In the genomic region with DNA sequence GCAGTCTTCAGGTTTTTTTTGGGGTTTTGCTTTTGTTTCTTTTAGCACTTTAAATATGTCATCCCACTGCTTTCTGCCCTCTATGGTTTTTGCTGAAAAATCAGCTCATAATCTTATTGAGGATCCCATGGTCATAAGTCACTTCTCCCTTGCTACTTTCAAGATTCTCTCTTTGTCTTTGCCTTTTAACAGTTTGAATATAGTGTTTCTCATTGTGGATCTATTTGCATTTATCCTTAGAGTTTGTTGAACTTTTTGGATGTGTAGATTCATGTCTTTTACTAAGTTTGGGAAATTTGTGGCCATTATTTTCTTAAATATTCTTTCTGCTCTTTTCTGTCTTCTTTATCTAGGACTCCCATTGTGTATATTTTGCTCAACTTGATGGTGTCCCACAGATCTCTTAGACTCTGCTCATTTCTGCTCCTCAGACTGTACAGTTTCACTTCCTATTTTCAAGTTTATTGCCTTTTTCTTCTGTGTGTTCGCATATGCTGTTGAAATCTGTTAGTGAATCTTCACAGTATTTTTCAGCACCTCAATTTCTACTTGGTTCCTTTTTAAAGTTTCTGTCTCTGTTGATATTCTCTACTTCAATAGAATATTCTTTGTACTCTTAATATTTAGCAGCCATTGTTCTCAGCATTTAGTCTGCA, we compare ENCODE assay signal across 9 cellular contexts.
DNase-seq lines count a peak whose midpoint lies in the region; ATAC-seq lines count a peak whose summit lies in the region.
"Had no signal": no experiment of that assay in that cellular context is flagged by ENCODE, and none has a peak within 500 bp of the region (broad histone marks: within the 10 kb centered on the region; RNA-seq: fewer than 3 reads in every experiment).

No MANE protein-coding gene starts in this region.

- peaks cover 9 to 70% (median 22%) of the 10 kb centered on the region in 10 experiments for H3K4me1 ChIP-seq in BLaER1 treated with 17β-estradiol and CSF1 and Interleukin-3, amounts not matched to agents 10 nM and 100 nM
- H3K4me1 ChIP-seq: breast epithelium had no signal

- peaks cover 27 to 75% (median 51%) of the 10 kb centered on the region in 11 experiments for H3K36me3 ChIP-seq in BLaER1 treated with 17β-estradiol and CSF1 and Interleukin-3, amounts not matched to agents 10 nM and 100 nM
- H3K36me3 ChIP-seq: breast epithelium had no signal

- peak overlapping the region in 7 of 11 experiments; percentile 14 to 53 (median 41); a peak in 11 of 22 replicates for H3K9ac ChIP-seq in BLaER1 treated with 17β-estradiol and CSF1 and Interleukin-3, amounts not matched to agents 10 nM and 100 nM

- H3K4me3 ChIP-seq in BLaER1 treated with 17β-estradiol and CSF1 and Interleukin-3, amounts not matched to agents 10 nM and 100 nM: peak overlapping the region in 1 of 10 experiments; percentile 1; a peak in 2 of 20 replicates
- H3K4me3 ChIP-seq: breast epithelium had no signal

- peak overlapping the region in 10 of 11 experiments; percentile 18 to 77 (median 70); a peak in 18 of 22 replicates for H3K27ac ChIP-seq in BLaER1 treated with 17β-estradiol and CSF1 and Interleukin-3, amounts not matched to agents 10 nM and 100 nM
- H3K27ac ChIP-seq: breast epithelium had no signal

- peaks cover 0 to 18% (median 7%) of the 10 kb centered on the region in 11 experiments; a peak in 9 of 22 replicates for H3K9me3 ChIP-seq in BLaER1 treated with 17β-estradiol and CSF1 and Interleukin-3, amounts not matched to agents 10 nM and 100 nM (replicated peaks in 1 of 11)

- H3K4me2 ChIP-seq in BLaER1 treated with 17β-estradiol and CSF1 and Interleukin-3, amounts not matched to agents 10 nM and 100 nM: peak overlapping the region; percentile 36 to 91 (median 73); a peak in 21 of 22 replicates

- DNase-seq in GM19238 (ENCODE audit: insufficient read length, low spot score) (peak; percentile 27), SIG-M5 treated with dmso at 0.1 percent for 504 hours (lab: John Stamatoyannopoulos, UW; ENCODE audit: unreplicated experiment) (peak; percentile 97), amniotic stem cell (lab: John Stamatoyannopoulos, UW) (no peak), NCI-H2107 (lab: John Stamatoyannopoulos, UW) (no peak), C1 segment of cervical spinal cord (lab: John Stamatoyannopoulos, UW) (no peak), NCI-H524 treated with DMSO at 0.1 percent for 48 hours (lab: John Stamatoyannopoulos, UW) (no peak)

- ATAC-seq in HG03064 (IDR thresholded peaks at IDR 0.05; ENCODE audit: low read depth, unreplicated experiment): peak; percentile 90

- H4K20me1 ChIP-seq in BLaER1 treated with 17β-estradiol and CSF1 and Interleukin-3, amounts not matched to agents 10 nM and 100 nM: peaks cover 6 to 100% (median 24%) of the 10 kb centered on the region in 11 experiments; a peak in 16 of 22 replicates

- no peaks in the 10 kb centered on the region for H3K27me3 ChIP-seq in BLaER1 treated with 17β-estradiol and CSF1 and Interleukin-3, amounts not matched to agents 10 nM and 100 nM
- H3K27me3 ChIP-seq: breast epithelium had no signal

Comparison
In these comparisons a context has a peak if more than half of its experiments do, and no peak if none do; other contexts are left out.
1. DNase-seq: peak in GM19238 (single experiment) and SIG-M5 treated with dmso at 0.1 percent for 504 hours (single experiment); none in amniotic stem cell (single experiment), NCI-H2107 (single experiment), C1 segment of cervical spinal cord (0 of 14) and NCI-H524 treated with DMSO at 0.1 percent for 48 hours (single experiment).